ENCODE assay signal across 1 cellular context in genomic region chr16:19804538-19805323, GRCh38.
TF ChIP-seq lines count a peak whose summit lies in the region.

No MANE protein-coding gene starts in this region.

TF ChIP-seq in SK-N-SH, 30 proteins besides CTCF, POLR2A, EP300 and RAD21 (continued from another document):
- no peak for TF ChIP-seq ZBTB33 (IDR thresholded peaks at IDR 0.05; ENCODE audit: borderline replicate concordance, low read depth)
- TF ChIP-seq TCF12 (IDR thresholded peaks at IDR 0.05): no peak
- TF ChIP-seq TAF1 (IDR thresholded peaks at IDR 0.05; ENCODE audit: borderline replicate concordance, low read depth, low read length): no peak
- TF ChIP-seq FOXJ3 (CRISPR knock-in tag; IDR thresholded peaks at IDR 0.05): no peak
- TF ChIP-seq GATA2 (CRISPR knock-in tag; IDR thresholded peaks at IDR 0.05): no peak
TF ChIP-seq in SK-N-SH: peak in this region for 0.
